Comparison of ENCODE assay signal across 18 cellular contexts in the genomic region with DNA sequence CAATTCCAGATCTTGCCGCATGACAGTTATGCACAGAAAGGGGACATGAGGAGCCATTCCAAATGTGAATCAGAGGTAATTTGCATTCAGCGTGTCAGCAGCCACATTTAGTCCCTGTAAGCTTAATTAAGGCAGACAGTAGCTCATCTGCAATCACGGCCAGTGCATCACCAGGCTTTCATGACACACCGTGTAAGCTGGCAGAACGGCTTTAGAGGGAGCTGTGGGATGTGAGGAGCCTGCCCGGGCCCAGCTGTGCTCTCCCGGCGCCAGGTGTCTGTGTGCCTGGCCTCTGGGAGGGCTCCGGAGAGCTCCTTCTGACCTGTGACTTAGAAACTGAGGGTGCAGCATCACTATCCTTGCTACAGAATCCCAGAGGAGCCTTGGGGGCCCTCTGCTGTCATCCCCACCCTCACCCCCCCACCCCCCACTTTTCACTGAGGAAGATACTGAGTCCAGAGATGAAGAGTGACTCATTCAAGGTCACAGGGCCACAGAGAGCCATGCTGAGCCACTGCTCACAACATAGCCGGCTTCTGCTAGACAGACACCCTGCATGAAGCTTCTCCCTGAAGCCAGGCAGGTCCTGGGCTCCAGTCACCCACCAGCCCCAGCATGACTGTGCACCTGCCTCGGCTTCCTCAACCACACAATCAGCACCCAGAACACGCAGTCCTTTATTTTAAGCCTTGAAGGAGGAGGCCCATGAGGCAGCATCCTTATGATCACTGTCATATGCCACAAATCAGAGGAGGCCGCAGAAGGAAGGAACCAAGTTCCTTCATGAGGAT. TPM values are rescaled to one million over a fixed set of nuclear protein-coding genes. Genes with fewer than 3 reads are reported as not detected.
DNase-seq lines count a peak whose midpoint lies in the region; ATAC-seq and TF ChIP-seq lines count a peak whose summit lies in the region.
"Had no signal": no experiment of that assay in that cellular context is flagged by ENCODE, and none has a peak within 500 bp of the region (broad histone marks: within the 10 kb centered on the region; RNA-seq: fewer than 3 reads in every experiment).

No MANE protein-coding gene starts in this region.

- no peaks in the 10 kb centered on the region for H3K36me3 Mint-ChIP-seq in glutamatergic neuron (ENCODE audit: unreplicated experiment)
- H3K36me3 Mint-ChIP-seq: stimulated activated memory B cell treated with anti-CD40 and anti-IgM and Interleukin-4, amounts not matched to agents 10 μg/mL and 1 μg/mL and 100 μg/mL, for 72 hours had no signal

- no peak for ATAC-seq in HG02642 (IDR thresholded peaks at IDR 0.05; ENCODE audit: poor library complexity, unreplicated experiment)
- ATAC-seq: GM12878; stimulated activated memory B cell treated with anti-CD40 and anti-IgM and Interleukin-4, amounts not matched to agents 10 μg/mL and 1 μg/mL and 100 μg/mL, for 72 hours had no signal

- H3K36me3 ChIP-seq in sigmoid colon: no peaks in the 10 kb centered on the region
- H3K36me3 ChIP-seq: HAP-1, ovary had no signal

- H3K9me3 Mint-ChIP-seq in glutamatergic neuron (ENCODE audit: unreplicated experiment): peaks cover 4% of the 10 kb centered on the region
- H3K9me3 Mint-ChIP-seq: stimulated activated memory B cell treated with anti-CD40 and anti-IgM and Interleukin-4, amounts not matched to agents 10 μg/mL and 1 μg/mL and 100 μg/mL, for 72 hours had no signal

- intact Hi-C loops in sigmoid colon (cut with DNase I): no loop called here

- peaks cover 27% of the 10 kb centered on the region for H3K4me1 Mint-ChIP-seq in glutamatergic neuron (ENCODE audit: low read depth, unreplicated experiment)
- H3K4me1 Mint-ChIP-seq: stimulated activated memory B cell treated with anti-CD40 and anti-IgM and Interleukin-4, amounts not matched to agents 10 μg/mL and 1 μg/mL and 100 μg/mL, for 72 hours had no signal

- H3K4me1 ChIP-seq in sigmoid colon: no peaks in the 10 kb centered on the region
- H3K4me1 ChIP-seq: HAP-1 had no signal

- no peak overlapping the region for H3K4me3 Mint-ChIP-seq in glutamatergic neuron (ENCODE audit: unreplicated experiment)
- H3K4me3 Mint-ChIP-seq: stimulated activated memory B cell treated with anti-CD40 and anti-IgM and Interleukin-4, amounts not matched to agents 10 μg/mL and 1 μg/mL and 100 μg/mL, for 72 hours had no signal

- TF ChIP-seq POLR2A in sigmoid colon (IDR thresholded peaks at IDR 0.05): no peak

- H3K27ac ChIP-seq in VCaP (peak overlapping the region; percentile 80; the same call in 1 of the 2 replicates), sigmoid colon (no peak overlapping the region)
- H3K27ac ChIP-seq: ovary, SK-N-MC had no signal

- 70 to 91% methylated on average over 13 of the region's 13 CpGs for WGBS in sigmoid colon, 2 donors

- no peak for TF ChIP-seq CTCF in VCaP (conservative IDR thresholded peaks at IDR 0.05)
- no peak for TF ChIP-seq CTCF in glutamatergic neuron (IDR thresholded peaks at IDR 0.05; ENCODE audit: partially characterized antibody, unreplicated experiment)
- TF ChIP-seq CTCF in sigmoid colon (IDR thresholded peaks at IDR 0.05): no peak

- no peak overlapping the region for H3K4me3 ChIP-seq in sigmoid colon
- H3K4me3 ChIP-seq: GM12878, HAP-1, ovary, SK-N-MC had no signal

- H3K27me3 Mint-ChIP-seq in glutamatergic neuron (ENCODE audit: unreplicated experiment): peaks cover 10% of the 10 kb centered on the region

- no peak for TF ChIP-seq EP300 in sigmoid colon (IDR thresholded peaks at IDR 0.05)

- H3K9me3 ChIP-seq in sigmoid colon: no peaks in the 10 kb centered on the region
- H3K9me3 ChIP-seq: HAP-1, ovary had no signal

- DNase-seq in DMS53 (lab: John Stamatoyannopoulos, UW) (peak; percentile 22), DMS53 treated with DMSO at 0.1 percent for 48 hours (lab: John Stamatoyannopoulos, UW; ENCODE audit: unreplicated experiment) (no peak), glutamatergic neuron (peak; percentile 41), sigmoid colon (peak; percentile 43), NCI-H1092 (lab: John Stamatoyannopoulos, UW) (no peak), hippocampal formation (lab: John Stamatoyannopoulos, UW) (no peak)
- DNase-seq: 8988T; activated CD4-positive, alpha-beta T cell treated with anti-CD3 and anti-CD28 coated beads, Interleukin-2, amount 50 U/mL, for 48 hours; midbrain; NCI-H446; ovary; trophoblast cell had no signal

- H3K27me3 ChIP-seq in sigmoid colon: peaks cover 0 to 18% (median 0%) of the 10 kb centered on the region in 3 donors
- H3K27me3 ChIP-seq: ovary had no signal

- peak overlapping the region; percentile 34 for H3K27ac Mint-ChIP-seq in glutamatergic neuron (ENCODE audit: unreplicated experiment)
- H3K27ac Mint-ChIP-seq: stimulated activated memory B cell treated with anti-CD40 and anti-IgM and Interleukin-4, amounts not matched to agents 10 μg/mL and 1 μg/mL and 100 μg/mL, for 72 hours had no signal

RNA-seq across cellular contexts. Expression of a gene that starts 19.0 kb away (rescaled TPM):
- total RNA-seq in glutamatergic neuron (ENCODE audit: unreplicated experiment) (24.7 TPM), sigmoid colon (10 to 100 TPM; 37.1 to 51.2 (median 40.1) TPM)
- 10 to 100 TPM; 19.2 to 31.9 (median 29.4) TPM for polyA plus RNA-seq in sigmoid colon

Comparison
In these comparisons a context has a peak if more than half of its experiments do, and no peak if none do; other contexts are left out.
1. DNase-seq: peak in DMS53 (single experiment), glutamatergic neuron (single experiment) and sigmoid colon (single experiment); none in DMS53 treated with DMSO at 0.1 percent for 48 hours (single experiment), NCI-H1092 (single experiment) and hippocampal formation (0 of 2).